ENCODE assay signal across 8 cellular contexts in the genomic region with DNA sequence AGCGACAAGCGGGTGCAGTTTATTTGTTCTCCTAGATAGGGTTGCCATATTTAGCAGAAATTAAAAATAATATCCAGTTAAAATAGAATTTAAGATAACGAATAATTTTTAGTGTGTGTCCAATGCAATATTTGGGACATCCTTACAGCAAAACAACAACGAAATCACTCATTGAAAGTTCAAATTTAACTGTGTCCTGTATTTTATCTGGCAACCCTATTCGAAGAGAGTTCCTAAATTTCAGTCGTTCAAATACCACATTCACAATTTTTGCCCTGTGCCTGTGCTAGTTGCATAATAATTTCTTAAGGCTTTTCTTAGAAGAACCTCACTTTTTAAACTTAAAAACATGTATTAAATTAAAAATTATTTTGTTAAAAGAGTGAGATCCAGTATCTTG. TPM values are rescaled to one million over a fixed set of nuclear protein-coding genes. Genes with fewer than 3 reads are reported as not detected.
DNase-seq lines count a peak whose midpoint lies in the region; ATAC-seq, FAIRE-seq and TF ChIP-seq lines count a peak whose summit lies in the region.

No MANE protein-coding gene starts in this region.

- no peaks in the 10 kb centered on the region for H3K36me3 ChIP-seq in Caco-2 (ENCODE audit: control insufficient read depth, insufficient read depth, low read length)
- peaks cover 16% of the 10 kb centered on the region for H3K36me3 ChIP-seq in RWPE2 (ENCODE audit: low read depth)
- H3K36me3 ChIP-seq in esophagus (ENCODE audit: control insufficient read depth in 2 of 2, insufficient read depth in 2 of 2, low read length in 1 of 2) = no peaks in the 10 kb centered on the region
- no peaks in the 10 kb centered on the region for H3K36me3 ChIP-seq in pancreas

- peak overlapping the region; percentile 89 for H3K4me3 Mint-ChIP-seq in Caco-2 (ENCODE audit: unreplicated experiment)

- DNase-seq in Caco-2 (no peak), RWPE2 (ENCODE audit: low spot score) (no peak), pancreas (no peak), GM12891 (ENCODE audit: insufficient read length, low spot score) (no peak), DMS 273 treated with DMSO at 0.1 percent for 48 hours (lab: John Stamatoyannopoulos, UW) (no peak), GM10266 (ENCODE audit: extremely low spot score) (no peak), NCI-H2107 (lab: John Stamatoyannopoulos, UW) (no peak)

- CTCF ChIA-PET in Caco-2 (lab: Charles Lee) = interaction anchor here (1.2 kb wide), 2 partner anchors 103 to 193 kb away, joined by 3 to 5 read pairs; no protein-coding TSS in a partner anchor

- TF ChIP-seq CTCF in Caco-2 (IDR thresholded peaks at IDR 0.05; ENCODE audit: insufficient read depth in 1 of 2, low read depth in 1 of 2, low read length in 1 of 2, severe bottlenecking in 1 of 2, unreplicated experiment in 1 of 2) = no peak
- TF ChIP-seq CTCF in RWPE2 (IDR thresholded peaks at IDR 0.05; ENCODE audit: poor library complexity, severe bottlenecking) = no peak
- TF ChIP-seq CTCF in pancreas (IDR thresholded peaks at IDR 0.05) = no peak
- TF ChIP-seq CTCF in GM10266 (IDR thresholded peaks at IDR 0.05; ENCODE audit: control insufficient read depth, insufficient read depth, low read depth, missing control alignments) = no peak

- peaks cover 21% of the 10 kb centered on the region for H3K4me1 Mint-ChIP-seq in Caco-2 (ENCODE audit: low read depth, unreplicated experiment)

- intact Hi-C loops in Caco-2 (cut with micrococcal nuclease; ENCODE audit: unreplicated experiment) = loop anchor here (10.0 kb wide), 1 partner anchor 197 kb away; no protein-coding TSS in a partner anchor
- intact Hi-C loops in pancreas (cut with DNase I) = no loop called here

- H3K4me3 ChIP-seq in Caco-2 (ENCODE audit: low read depth, low read length) = peak overlapping the region; percentile 84
- H3K4me3 ChIP-seq in RWPE2 (ENCODE audit: severe bottlenecking) = peak overlapping the region; percentile 78
- peak overlapping the region; percentile 68 to 69 for H3K4me3 ChIP-seq in esophagus (ENCODE audit: low read depth in 1 of 2, low read length in 2 of 2)
- H3K4me3 ChIP-seq in pancreas = peak overlapping the region; percentile 32 to 88 (median 78)

- no peak for TF ChIP-seq POLR2A in GM12891 (IDR thresholded peaks at IDR 0.05; ENCODE audit: low read depth, low read length)

- no peaks in the 10 kb centered on the region for H3K27me3 Mint-ChIP-seq in Caco-2 (ENCODE audit: insufficient read depth, unreplicated experiment)

- H3K27me3 ChIP-seq in Caco-2 (replicated peaks; ENCODE audit: control insufficient read depth, insufficient read depth, low read length) = no peaks in the 10 kb centered on the region
- H3K27me3 ChIP-seq in RWPE2 (ENCODE audit: insufficient read depth, poor library complexity, severe bottlenecking) = no peaks in the 10 kb centered on the region
- no peaks in the 10 kb centered on the region for H3K27me3 ChIP-seq in esophagus (ENCODE audit: control insufficient read depth in 1 of 2, insufficient read depth in 2 of 2, low read length in 2 of 2)
- H3K27me3 ChIP-seq in pancreas = no peaks in the 10 kb centered on the region

- 16% methylated on average over 6 of the region's 6 CpGs for WGBS in esophagus, 2 donors
- WGBS in pancreas, 2 donors = 22 to 24% methylated on average over 6 of the region's 6 CpGs

- H3K27ac ChIP-seq in RWPE2 (ENCODE audit: poor library complexity, severe bottlenecking) = peak overlapping the region; percentile 82
- peak overlapping the region; percentile 93 to 97 for H3K27ac ChIP-seq in esophagus (ENCODE audit: low read depth in 2 of 2, low read length in 1 of 2)
- H3K27ac ChIP-seq in pancreas = peak overlapping the region; percentile 87 to 98 (median 96)

- H3K9me3 Mint-ChIP-seq in Caco-2 (ENCODE audit: unreplicated experiment) = no peaks in the 10 kb centered on the region

- no peak for ATAC-seq in RWPE2 (ENCODE audit: low read depth)
- no peak for ATAC-seq in pancreas

- TSS peak; percentile 75 for BruUV-seq in Caco-2 (replicated peaks; lab: Mats Ljungman, UMichigan)

- peaks cover 9% of the 10 kb centered on the region for H3K36me3 Mint-ChIP-seq in Caco-2 (ENCODE audit: insufficient read depth, unreplicated experiment)

- H3K27ac Mint-ChIP-seq in Caco-2 (ENCODE audit: unreplicated experiment) = peak overlapping the region; percentile 93

- POLR2A ChIA-PET in Caco-2 (lab: Charles Lee) = interaction anchor here (0.5 to 1.0 kb wide), 5 partner anchors 85 to 289 kb away, joined by 3 to 7 read pairs (median 5); partner anchors contain the start of genes STAMBP and TPRKB

- no peak for FAIRE-seq in pancreas (lab: Jason Lieb, UNC)
- no peak for FAIRE-seq in GM12891 (lab: Jason Lieb, UNC)

- H3K4me1 ChIP-seq in Caco-2 (no peaks in the 10 kb centered on the region; the same call in 1 of the 2 replicates), RWPE2 (ENCODE audit: insufficient read depth, poor library complexity, severe bottlenecking) (peaks cover 46% of the 10 kb centered on the region), esophagus (ENCODE audit: control insufficient read depth in 2 of 2, insufficient read depth in 2 of 2, low read length in 1 of 2) (peaks cover 0 to 4% of the 10 kb centered on the region in 2 donors), pancreas (peaks cover 17 to 24% (median 18%) of the 10 kb centered on the region in 3 donors)

- H3K9me3 ChIP-seq in Caco-2 (no peaks in the 10 kb centered on the region), RWPE2 (ENCODE audit: severe bottlenecking) (no peaks in the 10 kb centered on the region), esophagus (ENCODE audit: control insufficient read depth in 2 of 2, insufficient read depth in 1 of 2, low read depth in 1 of 2, low read length in 1 of 2) (no peaks in the 10 kb centered on the region), pancreas (no peaks in the 10 kb centered on the region)

TF ChIP-seq in GM12891, 5 proteins besides CTCF, POLR2A, EP300 and RAD21:
- TF ChIP-seq TAF1 (IDR thresholded peaks at IDR 0.05; ENCODE audit: low read depth, low read length) (no peak), POU2F2 (IDR thresholded peaks at IDR 0.05; ENCODE audit: low read depth, low read length) (no peak), PAX5 (IDR thresholded peaks at IDR 0.05; ENCODE audit: insufficient read depth, low read length, severe bottlenecking) (no peak), SPI1 (IDR thresholded peaks at IDR 0.05; ENCODE audit: low read depth, low read length) (no peak), POLR2AphosphoS5 (IDR thresholded peaks at IDR 0.05; ENCODE audit: low read depth, low read length) (no peak)

RNA-seq across cellular contexts. Expression of gene DGUOK, which starts 0.7 kb away (rescaled TPM):
- total RNA-seq in Caco-2 (2022) (69.6 and 70.7 TPM in 2 replicates), pancreas (10 to 100 TPM; 13.1 to 19.3 (median 15.2) TPM)
- polyA plus RNA-seq in esophagus (10 to 100 TPM; 42.8 to 45.6 TPM), pancreas (10 to 100 TPM; 30.6 to 47.0 TPM)
- 110 TPM for polyA plus RNA-seq in GM12891 (2012; ENCODE audit: low read depth, missing spikeins)

RNA-seq across cellular contexts. Expression of gene ACTG2, which starts 34.5 kb away (rescaled TPM):
- total RNA-seq in Caco-2 (2022) = 2.6 and 5.7 TPM in 2 replicates
- 100 to 1,000 TPM; 343 to 660 TPM for polyA plus RNA-seq in esophagus
- 1 to 10 TPM in 3 of 6 donors, under 1 TPM in 3; 0.28 to 2.2 (median 0.91) TPM for total RNA-seq in pancreas
- 10 to 100 TPM in 1 of 2 donors, 1 to 10 TPM in 1; 9.9 to 76.3 TPM for polyA plus RNA-seq in pancreas
- polyA plus RNA-seq in GM12891 (2012; ENCODE audit: low read depth, missing spikeins) = not detected

RNA-seq across cellular contexts. Expression of gene TET3, which starts 57.4 kb away (rescaled TPM):
- total RNA-seq in Caco-2 (2022) (27.5 and 27.8 TPM in 2 replicates), pancreas (1 to 10 TPM; 4.1 to 8.6 (median 4.8) TPM)
- polyA plus RNA-seq in esophagus (1 to 10 TPM; 4.5 to 6.7 TPM), pancreas (1 to 10 TPM; 1.5 to 4.4 TPM)
- polyA plus RNA-seq in GM12891 (2012; ENCODE audit: low read depth, missing spikeins) = 9.6 TPM
